In the genomic region with DNA sequence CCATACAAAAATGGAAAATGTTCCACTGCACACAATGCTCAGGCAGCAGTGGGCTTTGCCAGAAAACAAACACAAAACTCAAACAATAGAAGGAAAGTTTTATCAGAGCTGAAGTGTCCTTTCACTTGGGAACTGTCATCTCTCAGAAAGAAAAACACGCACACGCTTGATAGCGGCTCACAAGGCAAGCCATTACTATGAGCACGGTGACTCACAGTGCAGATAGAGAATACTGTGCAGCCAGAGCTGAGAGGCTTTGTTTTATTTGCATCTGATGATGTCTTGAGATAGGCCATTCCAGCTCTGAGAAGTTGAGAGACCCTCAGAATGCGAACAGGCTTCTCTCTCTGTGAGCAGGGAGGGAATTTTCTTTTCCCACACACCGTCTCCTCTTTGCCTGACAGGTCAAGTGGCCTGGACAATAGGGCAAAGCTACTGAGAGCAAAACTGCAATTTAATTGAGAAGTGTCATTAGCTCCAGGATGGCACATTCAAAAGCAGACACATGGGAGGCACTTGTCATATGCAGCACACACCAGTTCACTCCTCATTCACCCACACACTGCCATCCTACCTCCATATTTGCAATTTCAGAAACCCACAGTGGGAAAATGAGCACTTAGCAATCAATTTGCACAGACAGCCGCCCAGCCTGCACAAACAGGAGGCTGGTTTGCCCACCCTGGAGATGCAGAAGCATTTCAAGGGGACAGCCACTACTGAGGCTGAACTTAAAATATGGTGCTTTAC, we compare ENCODE assay signal across 14 cellular contexts.
DNase-seq lines count a peak whose midpoint lies in the region; ATAC-seq, FAIRE-seq and TF ChIP-seq lines count a peak whose summit lies in the region.
"Had no signal": no experiment of that assay in that cellular context is flagged by ENCODE, and none has a peak within 500 bp of the region (broad histone marks: within the 10 kb centered on the region; RNA-seq: fewer than 3 reads in every experiment).

No MANE protein-coding gene starts in this region.

- H3K9me3 ChIP-seq in endodermal cell (ENCODE audit: control insufficient read depth, low read length): no peaks in the 10 kb centered on the region

- peak; percentile 20 for DNase-seq in Ammon's horn (ENCODE audit: low spot score)
- peak; percentile 11 for DNase-seq in NCI-H2227 treated with DMSO at 0.1 percent for 48 hours (lab: John Stamatoyannopoulos, UW)
- no peak for DNase-seq in endodermal cell
- no peak for DNase-seq in neural crest cell (ENCODE audit: low read depth, low spot score)
- DNase-seq in iPS-NIHi11 (ENCODE audit: low spot score): no peak
- no peak for DNase-seq in HTR-8/SVneo (ENCODE audit: insufficient read length, low spot score)
- no peak for DNase-seq in stimulated activated CD4-positive, alpha-beta T cell treated with anti-CD3 and anti-CD28 coated beads, Interleukin-4, amount 100 ng/mL, for 24 hours
- DNase-seq: H7, NCI-H2029, NCI-H524 treated with DMSO at 0.1 percent for 48 hours, RPMI8226 had no signal

- H3K27ac ChIP-seq in endodermal cell (ENCODE audit: low read depth, low read length): peak overlapping the region; percentile 34
- H3K27ac ChIP-seq: C4-2B had no signal

- H3K9ac ChIP-seq in endodermal cell (ENCODE audit: extremely low read depth, low read length, poor library complexity, severe bottlenecking): no peak overlapping the region

- H3K27ac Mint-ChIP-seq in endodermal cell (no peak overlapping the region), neural crest cell (ENCODE audit: unreplicated experiment) (peak overlapping the region; percentile 47)

- ATAC-seq in GM19324 (IDR thresholded peaks at IDR 0.05; ENCODE audit: low FRiP score, unreplicated experiment): no peak
- ATAC-seq: HepG2 had no signal

- FAIRE-seq in HTR-8/SVneo (lab: Jason Lieb, UNC): no peak
- FAIRE-seq: HepG2 had no signal

- no peak overlapping the region for H3K4me3 Mint-ChIP-seq in endodermal cell
- H3K4me3 Mint-ChIP-seq in neural crest cell: no peak overlapping the region

- H3K27me3 Mint-ChIP-seq in endodermal cell (ENCODE audit: insufficient read depth) (peaks cover 4% of the 10 kb centered on the region), neural crest cell (ENCODE audit: low read depth) (no peaks in the 10 kb centered on the region)

- H3K36me3 Mint-ChIP-seq in endodermal cell (ENCODE audit: low read depth) (no peaks in the 10 kb centered on the region), neural crest cell (ENCODE audit: low read depth) (no peaks in the 10 kb centered on the region)

- no peak overlapping the region for H3K4me3 ChIP-seq in endodermal cell (ENCODE audit: low read length)

- no peaks in the 10 kb centered on the region for H3K27me3 ChIP-seq in endodermal cell (ENCODE audit: control insufficient read depth, insufficient read depth, low read length, poor library complexity, severe bottlenecking)

- no peaks in the 10 kb centered on the region for H3K36me3 ChIP-seq in endodermal cell (ENCODE audit: control insufficient read depth, insufficient read depth, low read length)

- no peaks in the 10 kb centered on the region for H3K4me1 Mint-ChIP-seq in endodermal cell
- peaks cover 21% of the 10 kb centered on the region for H3K4me1 Mint-ChIP-seq in neural crest cell

- 94 to 96% methylated on average over 6 to 7 of the region's 7 CpGs for WGBS in endodermal cell (ENCODE audit: insufficient coverage in 1 of 2, insufficient read length in 1 of 2), 2 experiments

- TF ChIP-seq CTCF in endodermal cell (conservative IDR thresholded peaks at IDR 0.05) (no peak), neural crest cell (conservative IDR thresholded peaks at IDR 0.05) (no peak)

- H3K4me1 ChIP-seq in endodermal cell (ENCODE audit: control insufficient read depth, insufficient read depth, low read length): no peaks in the 10 kb centered on the region

- H3K9me3 Mint-ChIP-seq in endodermal cell (no peaks in the 10 kb centered on the region), neural crest cell (no peaks in the 10 kb centered on the region)

Comparison
In these comparisons a context has a peak if more than half of its experiments do, and no peak if none do; other contexts are left out.
1. DNase-seq: peak in Ammon's horn (single experiment) and NCI-H2227 treated with DMSO at 0.1 percent for 48 hours (single experiment); none in endodermal cell (single experiment), neural crest cell (single experiment), iPS-NIHi11 (single experiment), HTR-8/SVneo (single experiment) and stimulated activated CD4-positive, alpha-beta T cell treated with anti-CD3 and anti-CD28 coated beads, Interleukin-4, amount 100 ng/mL, for 24 hours (single experiment).